In the genomic region with DNA sequence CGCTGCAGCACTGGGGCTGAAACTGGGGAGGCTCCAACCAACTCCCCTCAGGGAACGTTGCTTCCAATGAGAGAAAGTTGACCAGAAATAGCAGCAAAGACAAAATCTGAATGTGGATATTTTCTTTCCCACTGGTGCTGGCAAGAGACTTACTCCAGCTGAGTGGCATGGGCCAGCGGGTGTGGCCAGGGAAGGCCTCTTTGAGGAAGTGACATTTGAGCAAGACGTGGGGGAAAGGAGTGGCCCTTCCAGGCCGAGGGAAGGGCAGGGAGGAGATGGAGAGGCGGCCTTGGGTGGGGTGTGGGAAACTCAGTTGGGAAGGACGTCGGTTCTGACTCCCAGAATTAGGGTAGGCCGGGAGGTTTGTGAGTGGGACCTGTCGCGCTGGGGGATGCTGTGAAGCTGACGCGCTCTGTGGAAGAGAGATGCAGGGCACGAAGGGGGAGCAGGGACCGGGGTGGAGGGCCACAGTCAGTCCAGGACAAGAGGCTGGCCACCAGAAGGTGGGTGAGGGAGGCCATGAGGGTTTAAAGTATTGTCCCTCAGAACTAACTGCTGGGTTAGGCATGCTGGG, we compare ENCODE assay signal across 19 cellular contexts.
A peak's percentile ranks its signal among the peaks of the same experiment; 100 is the strongest.
DNase-seq lines count a peak whose midpoint lies in the region; ATAC-seq, FAIRE-seq and TF ChIP-seq lines count a peak whose summit lies in the region.
"Had no signal": no experiment of that assay in that cellular context is flagged by ENCODE, and none has a peak within 500 bp of the region (broad histone marks: within the 10 kb centered on the region; RNA-seq: fewer than 3 reads in every experiment).

No MANE protein-coding gene starts in this region.

- no peak overlapping the region for H2AFZ ChIP-seq in HepG2 (ENCODE audit: low read length)
- no peak overlapping the region for H2AFZ ChIP-seq in hepatocyte
- H2AFZ ChIP-seq: PC-9 had no signal

- H3K27me3 Mint-ChIP-seq in activated B cell treated with CpG ODN at 0.5 μM for 24 hours, result no peaks in the 10 kb centered on the region

- no peak overlapping the region for H3K4me3 ChIP-seq in right lobe of liver
- H3K4me3 ChIP-seq in HepG2 (replicated peaks in 1 of 3; ENCODE audit: insufficient read depth in 1 of 3, low read depth in 2 of 3, low read length in 3 of 3), result no peak overlapping the region
- no peak overlapping the region for H3K4me3 ChIP-seq in hepatocyte
- H3K4me3 ChIP-seq: breast epithelium, ovary, PC-9 had no signal

- FAIRE-seq in HepG2 (lab: Jason Lieb, UNC) (no peak), urothelium cell line (lab: Jason Lieb, UNC) (peak; percentile 30)
- FAIRE-seq: frontal cortex had no signal

- TF ChIP-seq POLR2A in right lobe of liver (IDR thresholded peaks at IDR 0.05) (no peak), HepG2 (IDR thresholded peaks at IDR 0.05; ENCODE audit: insufficient read depth in 1 of 2, low read depth in 2 of 2, low read length in 2 of 2) (no peak)

- DNase-seq in right lobe of liver (no peak), HepG2 (ENCODE audit: low spot score) (no peak), activated B cell treated with CpG ODN at 0.5 μM for 24 hours (no peak), left cardiac atrium (peak; percentile 48), urothelium cell line (ENCODE audit: low spot score) (no peak), posterior vena cava (ENCODE audit: low spot score) (no peak), dermis blood vessel endothelial cell (no peak), hepatocyte (ENCODE audit: low spot score) (no peak)
- DNase-seq: activated gamma-delta T cell; midbrain; NCI-H510A treated with DMSO at 0.1 percent for 48 hours; ovary; PC-9; stimulated activated CD4-positive, alpha-beta T cell treated with anti-CD3 and anti-CD28 coated beads, Interleukin-12 subunit alpha, Interleukin-12 subunit beta, amount 100 ng/mL, for 4 hours had no signal

- CTCF ChIA-PET in HepG2 (lab: Yijun Ruan, JAX; ENCODE audit: low intra/inter-chr PET ratio, low total read pairs), result no interaction called here
- CTCF ChIA-PET in activated B cell treated with CpG ODN at 0.5 μM for 24 hours (lab: Charles Lee), result interaction anchor here (1.2 to 6.6 kb wide), 7 partner anchors 60 to 210 kb away, joined by 3 to 104 read pairs (median 19); no protein-coding TSS in a partner anchor

- 61% methylated on average over 10 of the region's 15 CpGs for WGBS in right lobe of liver (ENCODE audit: insufficient coverage, low coverage, low lambda C conversion rate, missing lambda C conversion rate)
- 12% methylated on average over 14 of the region's 15 CpGs for WGBS in HepG2 (ENCODE audit: low lambda C conversion rate)
- WGBS in hepatocyte (ENCODE audit: low lambda C conversion rate, missing lambda C conversion rate), result 91% methylated on average over 14 of the region's 15 CpGs

- H3K79me2 ChIP-seq in HepG2 (ENCODE audit: insufficient read depth, low read length), result no peaks in the 10 kb centered on the region
- no peaks in the 10 kb centered on the region for H3K79me2 ChIP-seq in hepatocyte

- H3K36me3 ChIP-seq in right lobe of liver (no peaks in the 10 kb centered on the region), HepG2 (replicated peaks in 1 of 2; ENCODE audit: control insufficient read depth in 1 of 2, insufficient read depth in 2 of 2, low read length in 2 of 2) (no peaks in the 10 kb centered on the region), hepatocyte (replicated peaks; ENCODE audit: insufficient read depth, low read depth) (no peaks in the 10 kb centered on the region)
- H3K36me3 ChIP-seq: breast epithelium, ovary had no signal

- POLR2A ChIA-PET in HepG2 (lab: Yijun Ruan, JAX), result no interaction called here
- POLR2A ChIA-PET in activated B cell treated with CpG ODN at 0.5 μM for 24 hours (lab: Charles Lee), result interaction anchor here (0.6 to 3.6 kb wide), 7 partner anchors 75 to 163 kb away, joined by 3 to 23 read pairs (median 7); a partner anchor contains a TSS

- H3K4me2 ChIP-seq in HepG2 (ENCODE audit: low read depth, low read length) (no peak overlapping the region), hepatocyte (no peak overlapping the region)
- H3K4me2 ChIP-seq: KMS-11, PC-9 had no signal

- no peak overlapping the region for H3K9ac ChIP-seq in HepG2 (ENCODE audit: insufficient read depth, low read depth, low read length)
- H3K9ac ChIP-seq: KMS-11 had no signal

- H3K9me3 ChIP-seq in right lobe of liver (no peaks in the 10 kb centered on the region), HepG2 (ENCODE audit: low read length) (no peaks in the 10 kb centered on the region), hepatocyte (ENCODE audit: low read depth) (no peaks in the 10 kb centered on the region)
- H3K9me3 ChIP-seq: breast epithelium, ovary had no signal

- H3K4me1 ChIP-seq in right lobe of liver (no peaks in the 10 kb centered on the region), HepG2 (ENCODE audit: insufficient read depth, low read length) (peaks cover 8% of the 10 kb centered on the region), hepatocyte (ENCODE audit: insufficient read depth) (no peaks in the 10 kb centered on the region)
- H3K4me1 ChIP-seq: breast epithelium had no signal

- H3K36me3 Mint-ChIP-seq in activated B cell treated with CpG ODN at 0.5 μM for 24 hours (ENCODE audit: low read depth), result no peaks in the 10 kb centered on the region

- peaks cover 68% of the 10 kb centered on the region for H3K4me1 Mint-ChIP-seq in activated B cell treated with CpG ODN at 0.5 μM for 24 hours

- TF ChIP-seq EP300 in HepG2 (IDR thresholded peaks at IDR 0.05; ENCODE audit: low read depth in 2 of 2, low read length in 2 of 2) (no peak), HepG2 (CRISPR knock-in tag; IDR thresholded peaks at IDR 0.05; ENCODE audit: borderline replicate concordance) (no peak)

- intact Hi-C loops in right lobe of liver (cut with DNase I) (no loop called here), HepG2 (cut with micrococcal nuclease; ENCODE audit: unreplicated experiment) (no loop called here), activated B cell treated with CpG ODN at 0.5 μM for 24 hours (cut with micrococcal nuclease) (loop anchor here (5.0 to 10.0 kb wide), 2 partner anchors 145 to 857 kb away; no protein-coding TSS in a partner anchor), left cardiac atrium (cut with DNase I) (loop anchor here (5.0 to 10.0 kb wide), 2 partner anchors 210 to 957 kb away; no protein-coding TSS in a partner anchor), posterior vena cava (cut with DNase I) (loop anchor here in 1 of 2 donors (1.0 kb wide), 1 partner anchor 34 kb away; no protein-coding TSS in a partner anchor)

- H3K27ac ChIP-seq in right lobe of liver (no peak overlapping the region), HepG2 (ENCODE audit: extremely low read length, insufficient read depth, low read length) (no peak overlapping the region), hepatocyte (no peak overlapping the region)
- H3K27ac ChIP-seq: breast epithelium, KMS-11, ovary, PC-9 had no signal

- no peaks in the 10 kb centered on the region for H3K9me2 ChIP-seq in hepatocyte (replicated peaks; ENCODE audit: insufficient read depth)

- H3K27ac Mint-ChIP-seq in activated B cell treated with CpG ODN at 0.5 μM for 24 hours, result peak overlapping the region; percentile 37

- no TSS peak for BruUV-seq in HepG2 (replicated peaks; lab: Mats Ljungman, UMichigan)

- no peak overlapping the region for H3K4me3 Mint-ChIP-seq in activated B cell treated with CpG ODN at 0.5 μM for 24 hours

- in situ Hi-C loops in HepG2 (cut with HindIII; ENCODE audit: extremely low pct_ligation_motif_present, low pct_unique_long_range_greater_than_20kb), result loop anchor here (10.0 kb wide), 2 partner anchors 207 to 457 kb away; no protein-coding TSS in a partner anchor

- TF ChIP-seq CTCF in right lobe of liver (IDR thresholded peaks at IDR 0.05) (no peak), HepG2 (CRISPR knock-in tag; IDR thresholded peaks at IDR 0.05) (no peak), activated B cell treated with CpG ODN at 0.5 μM for 24 hours (IDR thresholded peaks at IDR 0.05) (no peak), hepatocyte (IDR thresholded peaks at IDR 0.05; ENCODE audit: poor library complexity) (no peak)

- TF ChIP-seq RAD21 in HepG2 (CRISPR knock-in tag; IDR thresholded peaks at IDR 0.05), result no peak

- H4K20me1 ChIP-seq in HepG2 (ENCODE audit: insufficient read depth, low read length) (no peaks in the 10 kb centered on the region), hepatocyte (ENCODE audit: insufficient read depth, poor library complexity, severe bottlenecking) (no peaks in the 10 kb centered on the region)

- ATAC-seq in right lobe of liver (peak in 3 of 4 donors; percentile 21 to 42 (median 40)), HepG2 (no peak), activated B cell treated with CpG ODN at 0.5 μM for 24 hours (ENCODE audit: low read depth) (no peak), left cardiac atrium (peak in 1 of 2 donors; percentile 62)
- ATAC-seq: activated CD4-positive, CD25-positive, alpha-beta regulatory T cell treated with anti-CD3 and anti-CD28 coated beads, Interleukin-2, amount 50 U/mL, for 24 hours; SK-N-SH treated with all-trans-retinoic acid at 6 μM for 48 hours had no signal

- H3K9me3 Mint-ChIP-seq in activated B cell treated with CpG ODN at 0.5 μM for 24 hours, result no peaks in the 10 kb centered on the region

- H3K27me3 ChIP-seq in right lobe of liver (no peaks in the 10 kb centered on the region), HepG2 (ENCODE audit: control insufficient read depth in 1 of 2, insufficient read depth in 2 of 2, low read length in 2 of 2) (peaks cover 0 to 10% of the 10 kb centered on the region in 2 experiments; a peak in 1 of 5 replicates), hepatocyte (no peaks in the 10 kb centered on the region)
- H3K27me3 ChIP-seq: breast epithelium, ovary had no signal

TF ChIP-seq in HepG2, 621 proteins besides CTCF, POLR2A, EP300 and RAD21 (continues in another document):
- no peak for TF ChIP-seq ZBTB21 (CRISPR knock-in tag; IDR thresholded peaks at IDR 0.05)

Comparison
In these comparisons a context has a peak if more than half of its experiments do, and no peak if none do; other contexts are left out.
1. ATAC-seq: peak in right lobe of liver (3 of 4); none in HepG2 (single experiment) and activated B cell treated with CpG ODN at 0.5 μM for 24 hours (single experiment).
2. intact Hi-C loops: an anchor here in activated B cell treated with CpG ODN at 0.5 μM for 24 hours (5.0 to 10.0 kb wide) and left cardiac atrium (5.0 to 10.0 kb wide); none called in right lobe of liver and HepG2.